In the genomic region with DNA sequence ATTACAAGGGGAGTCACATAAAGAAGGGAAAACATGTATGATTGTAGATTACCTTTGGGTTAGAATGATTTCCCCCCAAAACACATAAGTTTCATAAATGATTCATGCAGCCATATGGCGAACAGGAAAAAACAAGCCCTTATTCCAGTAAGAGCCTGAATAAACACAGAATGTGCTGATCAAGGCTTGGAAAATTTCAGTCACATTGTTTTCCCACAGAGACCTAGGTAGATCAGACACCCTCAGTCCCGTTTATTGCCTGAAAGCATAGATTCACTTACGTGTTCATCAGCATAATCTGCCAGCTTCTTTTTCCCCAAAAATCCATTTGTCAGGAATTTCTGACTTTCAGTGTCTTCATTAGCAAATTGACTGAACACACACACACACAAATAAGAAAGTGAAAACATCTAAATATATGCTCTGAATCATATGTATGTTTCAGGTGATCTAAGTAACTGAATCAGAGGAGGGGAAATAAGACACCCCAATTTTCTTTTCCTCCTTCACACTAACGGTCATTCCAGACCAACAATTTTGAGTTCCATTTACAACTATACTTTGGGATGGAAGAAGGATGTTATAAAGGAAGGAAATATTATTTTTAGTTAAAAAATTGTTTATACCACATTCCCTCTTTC, we compare ENCODE assay signal across 1 cellular context.
TF ChIP-seq lines count a peak whose summit lies in the region.

No MANE protein-coding gene starts in this region.

TF ChIP-seq in endothelial cell of umbilical vein, 7 proteins besides CTCF, POLR2A, EP300 and RAD21:
- peak; percentile 95 for TF ChIP-seq JUN (IDR thresholded peaks at IDR 0.05; ENCODE audit: borderline replicate concordance, insufficient read depth, insufficient read length, low read depth)
- peak; percentile 48 for TF ChIP-seq FOS (IDR thresholded peaks at IDR 0.05; ENCODE audit: borderline replicate concordance, insufficient read depth, low read length)
- no peak for TF ChIP-seq GATA2 (IDR thresholded peaks at IDR 0.05; ENCODE audit: insufficient read depth, insufficient read length, low read depth, low read length)
- TF ChIP-seq POLR2AphosphoS5 (IDR thresholded peaks at IDR 0.05; ENCODE audit: insufficient read depth, low read depth, low read length), result peak; percentile 79
